ENCODE assay signal across 8 cellular contexts in genomic region chr4:47287735-47288134, GRCh38.
DNase-seq lines count a peak whose midpoint lies in the region; ATAC-seq and TF ChIP-seq lines count a peak whose summit lies in the region.

No MANE protein-coding gene starts in this region.

- ATAC-seq in GM18867 (IDR thresholded peaks at IDR 0.05; ENCODE audit: unreplicated experiment) (peak; percentile 98), HG02852 (IDR thresholded peaks at IDR 0.05; ENCODE audit: unreplicated experiment) (peak; percentile 87), PC-3 (no peak)

- H3K4me1 ChIP-seq in PC-3 (ENCODE audit: insufficient read depth, low read length) (no peaks in the 10 kb centered on the region), Peyer's patch (no peaks in the 10 kb centered on the region)

- no peaks in the 10 kb centered on the region for H3F3A ChIP-seq in PC-3 (ENCODE audit: low read length, unreplicated experiment)

- CTCF ChIA-PET in PC-3 (lab: Charles Lee), result no interaction called here
- CTCF ChIA-PET in RWPE1 (lab: Yijun Ruan, JAX), result no interaction called here

- no TSS peak for BruUV-seq in PC-3 (replicated peaks; lab: Mats Ljungman, UMichigan)

- no peak for TF ChIP-seq CTCF in PC-3 (conservative IDR thresholded peaks at IDR 0.05; ENCODE audit: low read depth, low read length)
- no peak for TF ChIP-seq CTCF in Peyer's patch (IDR thresholded peaks at IDR 0.05)
- TF ChIP-seq CTCF in RWPE1 (conservative IDR thresholded peaks at IDR 0.05; ENCODE audit: low read depth), result no peak

- H3K4me2 ChIP-seq in PC-3 (ENCODE audit: low read length), result no peak overlapping the region

- H3K9ac ChIP-seq in PC-3 (ENCODE audit: low read length), result no peak overlapping the region

- H3K79me2 ChIP-seq in PC-3 (ENCODE audit: low read length), result no peaks in the 10 kb centered on the region

- intact Hi-C loops in PC-3 (cut with micrococcal nuclease), result no loop called here

- H3K27me3 ChIP-seq in PC-3 (ENCODE audit: low read length) (0 out of 2 replicates have a peak, but pooled peaks cover 4% of the 10 kb centered on the region), Peyer's patch (no peaks in the 10 kb centered on the region)

- H3K9me2 ChIP-seq in PC-3 (replicated peaks; ENCODE audit: low read length), result no peaks in the 10 kb centered on the region

- H3K4me3 ChIP-seq in PC-3 (ENCODE audit: low read length) (no peak overlapping the region), Peyer's patch (no peak overlapping the region)

- H3K9me3 ChIP-seq in PC-3 (ENCODE audit: low read length), result no peaks in the 10 kb centered on the region
- H3K9me3 ChIP-seq in Peyer's patch, result no peaks in the 10 kb centered on the region

- H2AFZ ChIP-seq in PC-3 (ENCODE audit: low read length), result no peak overlapping the region

- no peak overlapping the region for H3K27ac ChIP-seq in PC-3 (ENCODE audit: low read length)
- H3K27ac ChIP-seq in Peyer's patch, result no peak overlapping the region
- H3K27ac ChIP-seq in RWPE1, result no peak overlapping the region

- DNase-seq in PC-3 (peak; percentile 5), myocyte (ENCODE audit: low read depth) (peak; percentile 59), midbrain (lab: John Stamatoyannopoulos, UW) (no peak), Peyer's patch (no peak), RWPE1 (ENCODE audit: low spot score) (no peak)
- DNase-seq in stimulated activated CD4-positive, alpha-beta T cell treated with anti-CD3 and anti-CD28 coated beads, Interleukin-12 subunit alpha, Interleukin-12 subunit beta, amount 100 ng/mL, for 4 hours, result no peak

- POLR2A ChIA-PET in PC-3 (lab: Charles Lee; ENCODE audit: unreplicated experiment), result no interaction called here
- POLR2A ChIA-PET in RWPE1 (lab: Yijun Ruan, JAX; ENCODE audit: low non-redundant PET), result no interaction called here

- TF ChIP-seq POLR2A in Peyer's patch (IDR thresholded peaks at IDR 0.05), result no peak

- H4K20me1 ChIP-seq in PC-3 (ENCODE audit: low read length), result no peaks in the 10 kb centered on the region

- H3K36me3 ChIP-seq in PC-3 (ENCODE audit: low read depth, low read length), result no peaks in the 10 kb centered on the region
- no peaks in the 10 kb centered on the region for H3K36me3 ChIP-seq in Peyer's patch

Comparison
In these comparisons a context has a peak if more than half of its experiments do, and no peak if none do; other contexts are left out.
1. DNase-seq: peak in PC-3 (single experiment) and myocyte (single experiment); none in midbrain (single experiment), stimulated activated CD4-positive, alpha-beta T cell treated with anti-CD3 and anti-CD28 coated beads, Interleukin-12 subunit alpha, Interleukin-12 subunit beta, amount 100 ng/mL, for 4 hours (single experiment), Peyer's patch (0 of 3) and RWPE1 (single experiment).